In the genomic region with DNA sequence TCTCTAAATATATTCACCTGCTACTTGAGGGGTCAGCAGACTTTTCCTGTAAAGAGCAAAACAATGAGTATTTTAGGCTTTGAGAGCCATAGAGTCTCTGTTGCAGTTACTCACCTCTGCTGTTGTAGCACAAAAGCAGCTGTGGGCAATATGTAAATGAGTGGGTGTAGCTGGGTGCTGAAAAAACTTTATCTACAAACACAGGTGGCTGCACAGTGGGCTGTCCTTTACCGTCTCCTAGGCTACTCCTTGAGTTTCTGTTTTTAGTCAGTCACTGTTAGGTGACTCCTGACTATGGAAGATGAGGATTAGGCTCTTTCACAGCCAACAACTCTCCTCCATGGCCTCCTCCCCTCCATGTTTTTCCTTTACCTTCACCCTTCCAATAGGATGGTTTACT, we compare ENCODE assay signal across 15 cellular contexts.
DNase-seq lines count a peak whose midpoint lies in the region; ATAC-seq lines count a peak whose summit lies in the region.
"Had no signal": no experiment of that assay in that cellular context is flagged by ENCODE, and none has a peak within 500 bp of the region (broad histone marks: within the 10 kb centered on the region; RNA-seq: fewer than 3 reads in every experiment).

No MANE protein-coding gene starts in this region.

- peaks cover 22% of the 10 kb centered on the region for H3K36me3 Mint-ChIP-seq in memory B cell
- H3K36me3 Mint-ChIP-seq: activated naive CD4-positive, alpha-beta T cell treated with anti-CD3 and anti-CD28 coated beads, Interleukin-2, amount 50 U/mL, for 72 hours had no signal

- H3K4me3 Mint-ChIP-seq in memory B cell: peak overlapping the region; percentile 79

- peaks cover 45% of the 10 kb centered on the region for H3K4me1 Mint-ChIP-seq in memory B cell

- H3K27ac Mint-ChIP-seq in memory B cell: peak overlapping the region; percentile 91
- H3K27ac Mint-ChIP-seq: activated naive CD4-positive, alpha-beta T cell treated with anti-CD3 and anti-CD28 coated beads, Interleukin-2, amount 50 U/mL, for 72 hours had no signal

- H3K27me3 Mint-ChIP-seq in memory B cell: no peaks in the 10 kb centered on the region

- ATAC-seq in HG02642 (IDR thresholded peaks at IDR 0.05; ENCODE audit: poor library complexity, unreplicated experiment): peak; percentile 65
- ATAC-seq in memory B cell (ENCODE audit: low read depth): peak; percentile 89
- ATAC-seq in left lobe of liver: no peak
- no peak for ATAC-seq in GM18867 (IDR thresholded peaks at IDR 0.05; ENCODE audit: unreplicated experiment)

- DNase-seq in NCI-H146 (lab: John Stamatoyannopoulos, UW): peak; percentile 36
- DNase-seq in NCI-H146 treated with DMSO at 0.1 percent for 48 hours (lab: John Stamatoyannopoulos, UW; ENCODE audit: unreplicated experiment): no peak
- peak; percentile 21 to 58 for DNase-seq in NCI-H526 (lab: John Stamatoyannopoulos, UW)
- peak in 1 of 2 donors; percentile 14 for DNase-seq in memory B cell (ENCODE audit: low spot score in 2 of 2)
- DNase-seq in NK-92 (lab: John Stamatoyannopoulos, UW; ENCODE audit: unreplicated experiment): no peak
- DNase-seq in left lobe of liver (ENCODE audit: low spot score): no peak
- DNase-seq: activated CD4-positive, alpha-beta T cell treated with anti-CD3 and anti-CD28 coated beads for 1 hour; GF-D8; KBM-7; PC-9; stimulated activated CD4-positive, alpha-beta T cell treated with anti-CD3 and anti-CD28 coated beads, Interleukin-4, amount 100 ng/mL, for 1 hour; upper lobe of left lung had no signal

- H3K9me3 Mint-ChIP-seq in memory B cell: peaks cover 9% of the 10 kb centered on the region

Comparison
In these comparisons a context has a peak if more than half of its experiments do, and no peak if none do; other contexts are left out.
1. DNase-seq: peak in NCI-H146 (single experiment) and NCI-H526 (2 of 2); none in NCI-H146 treated with DMSO at 0.1 percent for 48 hours (single experiment), NK-92 (single experiment) and left lobe of liver (single experiment).
2. ATAC-seq: peak in HG02642 (single experiment) and memory B cell (single experiment); none in left lobe of liver (single experiment) and GM18867 (single experiment).